Comparison of ENCODE assay signal across 8 cellular contexts in the genomic region with DNA sequence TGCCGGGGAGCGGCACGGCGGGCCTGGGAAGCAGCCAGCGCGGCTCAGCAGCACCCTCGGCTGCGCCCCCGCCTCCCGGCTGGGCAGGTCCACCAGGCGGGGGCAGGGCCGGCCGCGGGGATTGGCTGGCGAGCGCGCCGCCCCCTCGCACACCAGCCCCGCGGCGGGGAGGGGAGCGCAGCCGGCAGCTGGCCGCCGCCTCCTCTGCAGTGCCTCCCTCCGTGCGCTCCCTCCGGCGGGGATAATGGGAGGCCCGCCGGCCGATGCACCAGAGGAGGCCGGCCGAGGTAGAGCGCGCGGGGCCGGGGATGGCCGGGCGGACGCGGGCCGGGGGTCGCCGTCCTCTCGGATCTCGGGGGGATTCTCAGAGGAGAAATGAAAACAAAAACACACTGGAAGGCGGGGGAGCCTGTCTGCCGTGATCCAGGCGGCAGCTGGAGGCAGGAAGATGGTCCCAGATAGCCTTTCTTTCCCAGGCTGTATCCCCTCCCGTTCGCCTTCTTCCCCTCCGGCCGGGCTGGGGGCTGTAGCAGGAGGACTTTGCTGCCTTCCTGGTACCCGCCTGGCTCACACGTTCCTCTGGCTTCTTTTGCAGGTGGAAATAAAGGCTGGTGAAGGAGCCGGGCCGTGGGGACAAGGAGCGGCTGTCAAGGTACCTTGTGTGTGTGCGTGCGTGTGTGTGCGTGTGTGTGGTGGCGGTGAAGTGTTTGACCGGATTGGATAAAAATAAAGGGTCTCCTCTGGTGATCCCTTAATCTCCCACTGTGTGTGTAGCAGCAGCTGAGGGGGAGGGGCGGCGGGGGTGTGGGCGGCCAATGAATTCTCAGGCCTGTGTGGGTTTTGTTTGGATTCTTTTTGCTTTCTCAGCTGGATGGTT.
DNase-seq lines count a peak whose midpoint lies in the region; ATAC-seq lines count a peak whose summit lies in the region.

No MANE protein-coding gene starts in this region.

- peaks cover 54% of the 10 kb centered on the region for H3K4me1 Mint-ChIP-seq in memory B cell

- peak overlapping the region; percentile 62 for H3K27ac ChIP-seq in effector memory CD4-positive, alpha-beta T cell (ENCODE audit: insufficient read depth, low read length, poor library complexity, severe bottlenecking)

- H3K4me3 ChIP-seq in effector memory CD4-positive, alpha-beta T cell (ENCODE audit: insufficient read depth, low read depth, low read length, poor library complexity, severe bottlenecking): peak overlapping the region; percentile 51

- no peaks in the 10 kb centered on the region for H3K9me3 Mint-ChIP-seq in memory B cell

- peaks cover 1% of the 10 kb centered on the region for H3K36me3 ChIP-seq in effector memory CD4-positive, alpha-beta T cell (ENCODE audit: control insufficient read depth, insufficient read depth, low read length)

- DNase-seq in 8988T (peak; percentile 83), NCI-H345 (lab: John Stamatoyannopoulos, UW) (peak; percentile 91), memory B cell (ENCODE audit: low spot score in 2 of 2) (peak; percentile 69 to 80)
- DNase-seq in activated CD4-positive, alpha-beta T cell treated with anti-CD3 and anti-CD28 coated beads, Interleukin-2, amount 50 U/mL, for 48 hours: peak; percentile 75 to 80
- DNase-seq in effector memory CD4-positive, alpha-beta T cell: peak in 2 of 3 donors; percentile 73 to 75
- DNase-seq in stimulated activated CD4-positive, alpha-beta T cell treated with anti-CD3 and anti-CD28 coated beads, TNF-alpha, amount 100 ng/mL, for 48 hours (ENCODE audit: low read depth in 3 of 3): peak in 2 of 3 donors; percentile 49 to 72

- H3K4me1 ChIP-seq in effector memory CD4-positive, alpha-beta T cell (ENCODE audit: control insufficient read depth, insufficient read depth, low read length, poor library complexity, severe bottlenecking): peaks cover 17% of the 10 kb centered on the region

- H3K27me3 ChIP-seq in effector memory CD4-positive, alpha-beta T cell (replicated peaks; ENCODE audit: control insufficient read depth, insufficient read depth, low read length, poor library complexity, severe bottlenecking): no peaks in the 10 kb centered on the region

- no peak overlapping the region for H3K27ac Mint-ChIP-seq in memory B cell

- ATAC-seq in GM18867 (IDR thresholded peaks at IDR 0.05; ENCODE audit: unreplicated experiment) (peak; percentile 95), HG03095 (IDR thresholded peaks at IDR 0.05; ENCODE audit: unreplicated experiment) (peak; percentile 88), memory B cell (ENCODE audit: low read depth) (peak; percentile 92)

- no peaks in the 10 kb centered on the region for H3K9me3 ChIP-seq in effector memory CD4-positive, alpha-beta T cell (ENCODE audit: control insufficient read depth, low read length)

- no peaks in the 10 kb centered on the region for H3K27me3 Mint-ChIP-seq in memory B cell

- H3K4me3 Mint-ChIP-seq in memory B cell: peak overlapping the region; percentile 72

- H3K36me3 Mint-ChIP-seq in memory B cell: peaks cover 7% of the 10 kb centered on the region

Comparison
In these comparisons a context has a peak if more than half of its experiments do, and no peak if none do; other contexts are left out.
1. Peak in every context shown above with its lines: DNase-seq, ATAC-seq, H3K4me3 ChIP-seq and H3K27ac ChIP-seq.